Comparison of ENCODE assay signal across 10 cellular contexts in the genomic region with DNA sequence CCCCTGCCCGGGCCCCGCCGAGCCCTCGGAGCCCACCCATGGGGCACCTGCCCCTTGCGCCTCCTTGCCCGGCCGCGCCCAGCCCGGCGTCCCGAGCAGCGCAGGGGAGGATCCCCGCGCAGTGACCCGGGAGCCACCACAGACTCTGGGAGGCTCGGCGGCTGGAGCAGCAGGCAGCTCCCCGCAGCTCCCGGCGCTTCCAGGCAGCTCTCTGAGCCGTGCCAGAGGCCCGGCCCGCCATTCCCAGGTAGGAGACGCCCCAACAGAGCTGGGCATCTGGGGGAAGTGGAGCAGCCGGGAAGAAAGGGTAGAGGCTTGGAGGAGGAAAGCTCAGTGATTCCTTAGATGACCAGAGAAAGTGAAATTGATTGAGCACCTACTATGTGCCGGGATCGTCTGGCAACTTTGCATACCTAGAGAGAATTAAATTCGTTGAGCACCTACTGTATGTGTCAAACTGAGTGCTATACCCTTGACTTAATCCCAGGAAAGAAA. TPM values are rescaled to one million over a fixed set of nuclear protein-coding genes. Genes with fewer than 3 reads are reported as not detected.
DNase-seq lines count a peak whose midpoint lies in the region; ATAC-seq, FAIRE-seq and TF ChIP-seq lines count a peak whose summit lies in the region.
"Had no signal": no experiment of that assay in that cellular context is flagged by ENCODE, and none has a peak within 500 bp of the region (broad histone marks: within the 10 kb centered on the region; RNA-seq: fewer than 3 reads in every experiment).

No MANE protein-coding gene starts in this region.

- H3K18ac ChIP-seq in H9 (ENCODE audit: insufficient read length, low read depth, low read length): no peak overlapping the region

- TF ChIP-seq CTCF in A549 (IDR thresholded peaks at IDR 0.05): no peak
- no peak for TF ChIP-seq CTCF in H9 (conservative IDR thresholded peaks at IDR 0.05)

- no peak overlapping the region for H3K14ac ChIP-seq in H9 (ENCODE audit: insufficient read depth, low read length)

- no peak overlapping the region for H2BK120ac ChIP-seq in H9 (ENCODE audit: low read depth, low read length, poor library complexity, severe bottlenecking)

- H3K23ac ChIP-seq in H9 (ENCODE audit: insufficient read length, low read depth, low read length): no peak overlapping the region

- H4K5ac ChIP-seq in H9 (ENCODE audit: insufficient read length, low read depth, low read length): no peak overlapping the region

- WGBS in A549 (ENCODE audit: missing lambda C conversion rate): 34% methylated on average over 6 of the region's 28 CpGs
- WGBS in H9 (ENCODE audit: extremely low coverage, insufficient read length, low lambda C conversion rate): no CpG with 5 or more reads among the region's 28 CpGs

- no peak overlapping the region for H2BK15ac ChIP-seq in H9 (ENCODE audit: low read depth, low read length)

- peaks cover 54% of the 10 kb centered on the region for H3K27me3 Mint-ChIP-seq in H9 (ENCODE audit: low read depth)
- H3K27me3 Mint-ChIP-seq in effector memory CD8-positive, alpha-beta T cell: peaks cover 41 to 53% of the 10 kb centered on the region in 2 donors

- H3K4me3 ChIP-seq in A549: peak overlapping the region; percentile 65
- peak overlapping the region; percentile 43 to 75 for H3K4me3 ChIP-seq in muscle layer of duodenum (ENCODE audit: low read depth in 1 of 2, low read length in 2 of 2)
- H3K4me3 ChIP-seq in SJCRH30: no peak overlapping the region

- no peak overlapping the region for H3T11ph ChIP-seq in H9 (ENCODE audit: low read length)

- H2AK5ac ChIP-seq in H9 (ENCODE audit: insufficient read length, low read length): no peak overlapping the region

- peak; percentile 41; a peak in 5 of 6 replicates for ATAC-seq in A549
- no peak for ATAC-seq in effector memory CD8-positive, alpha-beta T cell (replicated peaks)
- no peak for ATAC-seq in HG02798 (IDR thresholded peaks at IDR 0.05; ENCODE audit: poor library complexity, unreplicated experiment)
- no peak for ATAC-seq in GM18867 (IDR thresholded peaks at IDR 0.05; ENCODE audit: unreplicated experiment)

- H3K56ac ChIP-seq in H9 (ENCODE audit: insufficient read length, low read depth, low read length): no peak overlapping the region

- no peaks in the 10 kb centered on the region; a peak in 1 of 5 replicates for H3K9me3 Mint-ChIP-seq in H9
- H3K9me3 Mint-ChIP-seq in effector memory CD8-positive, alpha-beta T cell: no peaks in the 10 kb centered on the region

- peaks cover 19 to 24% of the 10 kb centered on the region in 2 experiments for H3K4me1 Mint-ChIP-seq in H9
- H3K4me1 Mint-ChIP-seq in effector memory CD8-positive, alpha-beta T cell (ENCODE audit: low read depth in 2 of 2): peaks cover 9 to 13% of the 10 kb centered on the region in 2 donors

- no peak for TF ChIP-seq RAD21 in A549 (conservative IDR thresholded peaks at IDR 0.05 in 1 of 2, IDR thresholded peaks at IDR 0.05 in 1 of 2)

- peaks cover 9% of the 10 kb centered on the region for H3K4me1 ChIP-seq in A549
- H3K4me1 ChIP-seq in H9 (ENCODE audit: insufficient read depth, low read length): no peaks in the 10 kb centered on the region; the same call in 1 of the 2 replicates
- peaks cover 0 to 39% of the 10 kb centered on the region in 2 donors for H3K4me1 ChIP-seq in muscle layer of duodenum (ENCODE audit: control insufficient read depth in 1 of 2, insufficient read depth in 2 of 2, low read length in 2 of 2)
- H3K4me1 ChIP-seq in SJCRH30: no peaks in the 10 kb centered on the region

- H3K79me1 ChIP-seq in H9 (ENCODE audit: insufficient read depth, low read depth, low read length, poor library complexity, severe bottlenecking): no peaks in the 10 kb centered on the region

- TF ChIP-seq POLR2A in A549 (IDR thresholded peaks at IDR 0.05; ENCODE audit: low read length) (no peak), erythroblast (IDR thresholded peaks at IDR 0.05; ENCODE audit: low read length) (no peak)

- H3K9me3 ChIP-seq in A549: no peaks in the 10 kb centered on the region
- no peaks in the 10 kb centered on the region for H3K9me3 ChIP-seq in H9 (ENCODE audit: control insufficient read depth, low read depth, low read length)
- no peaks in the 10 kb centered on the region for H3K9me3 ChIP-seq in muscle layer of duodenum (ENCODE audit: control insufficient read depth in 1 of 2, low read length in 2 of 2)
- no peaks in the 10 kb centered on the region for H3K9me3 ChIP-seq in SJCRH30 (replicated peaks)

- no peaks in the 10 kb centered on the region for H3K79me2 ChIP-seq in H9 (ENCODE audit: insufficient read depth, low read length)

- POLR2A ChIA-PET in A549 (lab: Yijun Ruan, JAX): no interaction called here

- H4K91ac ChIP-seq in H9 (ENCODE audit: insufficient read length, low read depth, low read length): no peak overlapping the region

- no peak overlapping the region for H2AFZ ChIP-seq in H9 (ENCODE audit: low read length)

- no peak overlapping the region for H2BK5ac ChIP-seq in H9 (ENCODE audit: insufficient read length, low read length)

- peaks cover 6% of the 10 kb centered on the region; the same call in 1 of the 2 replicates for H3K27me3 ChIP-seq in H9 (ENCODE audit: insufficient read depth, low read length)
- H3K27me3 ChIP-seq in muscle layer of duodenum (ENCODE audit: low read depth, low read length): peaks cover 8% of the 10 kb centered on the region
- H3K27me3 ChIP-seq in SJCRH30: peaks cover 27% of the 10 kb centered on the region

- no peak overlapping the region for H3K9ac ChIP-seq in H9 (ENCODE audit: extremely low read depth, insufficient read length, low read length)

- no peak overlapping the region for H2BK20ac ChIP-seq in H9 (ENCODE audit: low read depth, low read length, poor library complexity, severe bottlenecking)

- no peak for FAIRE-seq in A549 (lab: Jason Lieb, UNC)
- FAIRE-seq: G401.6 had no signal

- H3K27ac Mint-ChIP-seq in H9: no peak overlapping the region
- H3K27ac Mint-ChIP-seq in effector memory CD8-positive, alpha-beta T cell: no peak overlapping the region

- peak overlapping the region; percentile 39 to 71 for H3K4me3 Mint-ChIP-seq in H9
- H3K4me3 Mint-ChIP-seq in effector memory CD8-positive, alpha-beta T cell: peak overlapping the region; percentile 26 to 38

- H3K27ac ChIP-seq in A549 (peak overlapping the region; percentile 83 to 92), H9 (ENCODE audit: insufficient read length, low read depth, low read length) (no peak overlapping the region), muscle layer of duodenum (ENCODE audit: low read length) (no peak overlapping the region), SJCRH30 (no peak overlapping the region)
- H3K27ac ChIP-seq: brain microvascular endothelial cell had no signal

- TF ChIP-seq EP300 in A549 (IDR thresholded peaks at IDR 0.05): no peak

- H3K4ac ChIP-seq in H9 (ENCODE audit: low read depth, low read length): no peak overlapping the region

- H4K8ac ChIP-seq in H9 (replicated peaks; ENCODE audit: insufficient read length, low read depth, low read length): no peak overlapping the region

- no peak overlapping the region for H2BK12ac ChIP-seq in H9 (ENCODE audit: insufficient read length, low read depth, low read length)

- CTCF ChIA-PET in A549 (lab: Yijun Ruan, JAX): interaction anchor here (0.8 to 3.7 kb wide), 6 partner anchors 9 to 190 kb away, joined by 3 to 15 read pairs (median 6); no protein-coding TSS in a partner anchor

- peaks cover 8% of the 10 kb centered on the region for H3K23me2 ChIP-seq in H9 (ENCODE audit: insufficient read length, low read depth, low read length, poor library complexity, severe bottlenecking)

- H3K4me2 ChIP-seq in A549 (peak overlapping the region; percentile 98), H9 (ENCODE audit: insufficient read depth, insufficient read length, low read length) (peak overlapping the region; percentile 54)

- no peaks in the 10 kb centered on the region for H3K36me3 ChIP-seq in muscle layer of duodenum (ENCODE audit: control insufficient read depth in 1 of 2, insufficient read depth in 2 of 2, low read length in 2 of 2)
- no peaks in the 10 kb centered on the region for H3K36me3 ChIP-seq in SJCRH30
- H3K36me3 ChIP-seq: brain microvascular endothelial cell had no signal

- DNase-seq in A549 (ENCODE audit: low read depth in 1 of 2, low spot score in 1 of 2) (no peak), H9 (no peak), SJCRH30 (no peak), erythroblast (lab: John Stamatoyannopoulos, UW) (no peak)
- no peak for DNase-seq in effector memory CD8-positive, alpha-beta T cell
- DNase-seq: brain microvascular endothelial cell had no signal

- no peaks in the 10 kb centered on the region for H3K36me3 Mint-ChIP-seq in H9 (ENCODE audit: insufficient read depth in 1 of 3, low read depth in 3 of 3)
- H3K36me3 Mint-ChIP-seq in effector memory CD8-positive, alpha-beta T cell (ENCODE audit: insufficient read depth): no peaks in the 10 kb centered on the region

- H4K20me1 ChIP-seq in H9 (ENCODE audit: control insufficient read depth, insufficient read depth, insufficient read length): no peaks in the 10 kb centered on the region

TF ChIP-seq in A549, 52 proteins besides CTCF, POLR2A, EP300 and RAD21 (continues in another document):
- no peak for TF ChIP-seq TFCP2L1 (CRISPR knock-in tag; IDR thresholded peaks at IDR 0.05)
- TF ChIP-seq, protein P1, sequence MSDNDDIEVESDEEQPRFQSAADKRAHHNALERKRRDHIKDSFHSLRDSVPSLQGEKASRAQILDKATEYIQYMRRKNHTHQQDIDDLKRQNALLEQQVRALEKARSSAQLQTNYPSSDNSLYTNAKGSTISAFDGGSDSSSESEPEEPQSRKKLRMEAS (IDR thresholded peaks at IDR 0.05): no peak
- no peak for TF ChIP-seq JUNB (IDR thresholded peaks at IDR 0.05)
- TF ChIP-seq MYC (IDR thresholded peaks at IDR 0.05; ENCODE audit: borderline replicate concordance, low read length): no peak
- TF ChIP-seq CEBPB (IDR thresholded peaks at IDR 0.05): no peak
- no peak for TF ChIP-seq RARB (CRISPR knock-in tag; IDR thresholded peaks at IDR 0.05)
- TF ChIP-seq, protein P2, sequence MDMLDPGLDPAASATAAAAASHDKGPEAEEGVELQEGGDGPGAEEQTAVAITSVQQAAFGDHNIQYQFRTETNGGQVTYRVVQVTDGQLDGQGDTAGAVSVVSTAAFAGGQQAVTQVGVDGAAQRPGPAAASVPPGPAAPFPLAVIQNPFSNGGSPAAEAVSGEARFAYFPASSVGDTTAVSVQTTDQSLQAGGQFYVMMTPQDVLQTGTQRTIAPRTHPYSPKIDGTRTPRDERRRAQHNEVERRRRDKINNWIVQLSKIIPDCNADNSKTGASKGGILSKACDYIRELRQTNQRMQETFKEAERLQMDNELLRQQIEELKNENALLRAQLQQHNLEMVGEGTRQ (IDR thresholded peaks at IDR 0.05): no peak
- no peak for TF ChIP-seq POLR2AphosphoS2 (conservative IDR thresholded peaks at IDR 0.05; ENCODE audit: low read length)
- TF ChIP-seq NR3C1 (IDR thresholded peaks at IDR 0.05): no peak

RNA-seq across cellular contexts. Expression of a gene that starts 0.7 kb away (rescaled TPM):
- polyA plus RNA-seq in A549 (2011; rRNA removed): 0.61 and 0.93 TPM in 2 replicates
- 0.54 and 0.76 TPM in 2 replicates for polyA plus RNA-seq in A549 (2012; cell fraction: cytosol; rRNA removed)
- polyA plus RNA-seq in A549 (2012; cell fraction: nucleus; rRNA removed): 0.86 and 1.2 TPM in 2 replicates
- polyA plus RNA-seq in A549 (2017; fragmentation: RNase III; extraction: RNeasy Plus Mini Kit Qiagen cat#74134 plus additional on column Dnase treatment): 1.2 to 1.4 TPM (median 1.3 TPM) in 3 replicates
- 1.1 and 1.4 TPM in 2 replicates for polyA minus RNA-seq in A549 (2011; rRNA and poly(A)+ RNA removed)
- total RNA-seq in H9 (2021): 0.42 and 0.53 TPM in 2 replicates
- total RNA-seq in SJCRH30 (2014; rRNA removed; shearing (Covaris generic)): not detected in 2 replicates

Comparison
In these comparisons a context has a peak if more than half of its experiments do, and no peak if none do; other contexts are left out.
1. ATAC-seq: peak in A549 (2 of 2); none in effector memory CD8-positive, alpha-beta T cell (single experiment), HG02798 (single experiment) and GM18867 (single experiment).
2. H3K27ac ChIP-seq: peak in A549 (2 of 2); none in H9 (single experiment), muscle layer of duodenum (single experiment) and SJCRH30 (single experiment).